Comparison of ENCODE assay signal across 1 cellular context in genomic region chr15:68422403-68423145, GRCh38.
TF ChIP-seq lines count a peak whose summit lies in the region.

No MANE protein-coding gene starts in this region.

TF ChIP-seq in H1, 55 proteins besides CTCF, POLR2A, EP300 and RAD21:
- TF ChIP-seq KDM1A (IDR thresholded peaks at IDR 0.05; ENCODE audit: borderline replicate concordance, low read length), result peak; percentile 60; the same call in 1 of the 2 replicates
